In the genomic region with DNA sequence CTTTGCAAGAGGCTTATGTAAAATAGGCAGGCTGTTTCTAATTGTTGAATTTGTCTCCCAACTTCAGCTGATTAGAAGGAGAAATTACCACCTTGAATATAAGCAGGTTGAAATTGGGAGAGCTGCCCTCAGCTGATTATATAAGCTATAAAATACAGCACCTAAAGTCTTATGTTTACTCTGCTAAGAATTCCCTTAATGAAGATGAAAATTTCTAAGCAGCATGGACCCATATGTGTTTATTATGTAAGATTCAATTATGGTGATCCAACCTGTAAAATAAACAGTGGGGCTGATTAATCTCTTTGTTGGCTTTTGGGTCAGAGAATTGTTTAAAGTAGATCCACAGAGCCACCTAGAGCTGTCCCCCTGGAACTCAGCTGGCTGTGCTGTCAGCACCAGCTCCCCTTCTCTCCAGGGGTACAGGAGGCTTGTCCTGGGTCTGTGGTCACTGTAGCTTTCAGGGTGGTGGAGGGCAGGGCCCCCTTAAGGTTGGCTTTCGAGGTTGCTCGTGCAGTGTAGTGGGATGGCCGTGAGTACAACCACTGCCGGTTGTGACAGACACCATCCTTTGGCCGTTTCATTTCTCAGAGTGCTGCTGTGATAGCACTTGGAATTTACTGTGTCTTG, we compare ENCODE assay signal across 1 cellular context.
TF ChIP-seq lines count a peak whose summit lies in the region.

No MANE protein-coding gene starts in this region.

TF ChIP-seq in SK-N-SH treated with all-trans-retinoic acid at 6 μM for 48 hours, 23 proteins besides CTCF, POLR2A, EP300 and RAD21 (continued from another document):
- TF ChIP-seq, protein P1, sequence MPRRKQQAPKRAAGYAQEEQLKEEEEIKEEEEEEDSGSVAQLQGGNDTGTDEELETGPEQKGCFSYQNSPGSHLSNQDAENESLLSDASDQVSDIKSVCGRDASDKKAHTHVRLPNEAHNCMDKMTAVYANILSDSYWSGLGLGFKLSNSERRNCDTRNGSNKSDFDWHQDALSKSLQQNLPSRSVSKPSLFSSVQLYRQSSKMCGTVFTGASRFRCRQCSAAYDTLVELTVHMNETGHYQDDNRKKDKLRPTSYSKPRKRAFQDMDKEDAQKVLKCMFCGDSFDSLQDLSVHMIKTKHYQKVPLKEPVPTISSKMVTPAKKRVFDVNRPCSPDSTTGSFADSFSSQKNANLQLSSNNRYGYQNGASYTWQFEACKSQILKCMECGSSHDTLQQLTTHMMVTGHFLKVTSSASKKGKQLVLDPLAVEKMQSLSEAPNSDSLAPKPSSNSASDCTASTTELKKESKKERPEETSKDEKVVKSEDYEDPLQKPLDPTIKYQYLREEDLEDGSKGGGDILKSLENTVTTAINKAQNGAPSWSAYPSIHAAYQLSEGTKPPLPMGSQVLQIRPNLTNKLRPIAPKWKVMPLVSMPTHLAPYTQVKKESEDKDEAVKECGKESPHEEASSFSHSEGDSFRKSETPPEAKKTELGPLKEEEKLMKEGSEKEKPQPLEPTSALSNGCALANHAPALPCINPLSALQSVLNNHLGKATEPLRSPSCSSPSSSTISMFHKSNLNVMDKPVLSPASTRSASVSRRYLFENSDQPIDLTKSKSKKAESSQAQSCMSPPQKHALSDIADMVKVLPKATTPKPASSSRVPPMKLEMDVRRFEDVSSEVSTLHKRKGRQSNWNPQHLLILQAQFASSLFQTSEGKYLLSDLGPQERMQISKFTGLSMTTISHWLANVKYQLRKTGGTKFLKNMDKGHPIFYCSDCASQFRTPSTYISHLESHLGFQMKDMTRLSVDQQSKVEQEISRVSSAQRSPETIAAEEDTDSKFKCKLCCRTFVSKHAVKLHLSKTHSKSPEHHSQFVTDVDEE (CRISPR knock-in tag; IDR thresholded peaks at IDR 0.05), result no peak
- TF ChIP-seq ZFP3 (CRISPR knock-in tag; IDR thresholded peaks at IDR 0.05) (no peak), RARB (CRISPR knock-in tag; IDR thresholded peaks at IDR 0.05) (no peak)
